Comparison of ENCODE assay signal across 21 cellular contexts in the genomic region with DNA sequence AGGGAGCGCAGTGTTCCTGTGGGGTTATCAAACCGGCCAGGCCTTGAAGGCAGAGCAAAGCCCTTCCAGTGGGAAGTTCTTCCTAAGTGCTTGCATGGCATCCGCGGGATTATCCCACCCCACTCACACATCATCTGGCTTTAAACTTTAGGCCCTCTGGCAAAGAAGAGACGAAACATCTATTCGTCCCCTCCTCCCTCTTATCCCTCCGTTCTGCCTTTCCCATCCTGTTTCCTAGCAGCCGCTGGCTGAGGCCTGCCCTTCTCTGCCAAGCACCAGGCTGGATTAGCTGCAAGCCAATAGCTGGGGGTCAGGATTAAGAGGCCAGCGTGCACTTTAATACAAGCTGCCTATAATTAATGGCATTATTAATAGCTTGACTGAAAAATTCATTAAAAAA.
"Had no signal": no experiment of that assay in that cellular context is flagged by ENCODE, and none has a peak within 500 bp of the region (broad histone marks: within the 10 kb centered on the region; RNA-seq: fewer than 3 reads in every experiment).

No MANE protein-coding gene starts in this region.

- H3K36me3 ChIP-seq: cardiac muscle cell, right atrium auricular region, thoracic aorta had no signal

- H3K36me3 Mint-ChIP-seq: activated CD4-positive, alpha-beta memory T cell treated with anti-CD3 and anti-CD28 coated beads for 36 hours; activated naive CD4-positive, alpha-beta T cell treated with anti-CD3 and anti-CD28 coated beads, Interleukin-2, amount 50 U/mL, for 24 hours; memory B cell; type B pancreatic cell had no signal

- H3K27me3 ChIP-seq: body of pancreas, cardiac muscle cell, hepatocyte, right atrium auricular region had no signal

- H3K27ac ChIP-seq: body of pancreas, cardiac muscle cell, epithelial cell of prostate, hepatocyte, right atrium auricular region, thoracic aorta had no signal

- H3K4me3 Mint-ChIP-seq: activated CD4-positive, alpha-beta memory T cell treated with anti-CD3 and anti-CD28 coated beads for 36 hours; activated naive CD4-positive, alpha-beta T cell treated with anti-CD3 and anti-CD28 coated beads, Interleukin-2, amount 50 U/mL, for 24 hours; memory B cell; T-helper 1 cell treated with Interleukin-12 subunit alpha and Interleukin-12 subunit beta and Interleukin-4 antibody, amounts not matched to agents 30 μg/mL and 1 μg/mL, for 36 hours; type B pancreatic cell had no signal

- H3K4me1 ChIP-seq: body of pancreas, right atrium auricular region had no signal

- H3K4me1 Mint-ChIP-seq: activated naive CD4-positive, alpha-beta T cell treated with anti-CD3 and anti-CD28 coated beads, Interleukin-2, amount 50 U/mL, for 24 hours; memory B cell had no signal

- H3K79me2 ChIP-seq: hepatocyte had no signal

- DNase-seq: activated CD4-positive, alpha-beta memory T cell treated with anti-CD3 and anti-CD28 coated beads for 36 hours; activated CD4-positive, alpha-beta T cell treated with anti-CD3 and anti-CD28 coated beads for 48 hours; activated CD4-positive, CD25-positive, alpha-beta regulatory T cell; activated gamma-delta T cell; activated T-cell treated with anti-CD3 and anti-CD28 coated beads for 4 hours; body of pancreas; cortex of kidney; left ventricle myocardium superior; mucosa of descending colon; stimulated activated CD4-positive, alpha-beta T cell treated with anti-CD3 and anti-CD28 coated beads, Interleukin-4, amount 100 ng/mL, for 24 hours; stimulated activated naive CD4-positive, alpha-beta T cell treated with Interleukin-2 at 50 U/mL for 16 hours; T1000 had no signal

- H2AFZ ChIP-seq: hepatocyte had no signal

- H3K4me3 ChIP-seq: body of pancreas, cardiac muscle cell, hepatocyte, mucosa of descending colon, right atrium auricular region, thoracic aorta had no signal

- ATAC-seq: body of pancreas, left ventricle myocardium superior, mucosa of descending colon had no signal

- H3K27me3 Mint-ChIP-seq: activated CD4-positive, alpha-beta memory T cell treated with anti-CD3 and anti-CD28 coated beads for 36 hours; activated naive CD4-positive, alpha-beta T cell treated with anti-CD3 and anti-CD28 coated beads, Interleukin-2, amount 50 U/mL, for 24 hours; memory B cell had no signal

- H3K27ac Mint-ChIP-seq: activated CD4-positive, alpha-beta memory T cell treated with anti-CD3 and anti-CD28 coated beads for 36 hours; activated naive CD4-positive, alpha-beta T cell treated with anti-CD3 and anti-CD28 coated beads, Interleukin-2, amount 50 U/mL, for 24 hours; memory B cell; T-helper 1 cell treated with Interleukin-12 subunit alpha and Interleukin-12 subunit beta and Interleukin-4 antibody, amounts not matched to agents 30 μg/mL and 1 μg/mL, for 36 hours; type B pancreatic cell had no signal

- H3K4me2 ChIP-seq: hepatocyte had no signal

- H3K9me3 Mint-ChIP-seq: T-helper 1 cell treated with Interleukin-12 subunit alpha and Interleukin-12 subunit beta and Interleukin-4 antibody, amounts not matched to agents 30 μg/mL and 1 μg/mL, for 36 hours had no signal

- H3K9me3 ChIP-seq: body of pancreas, mucosa of descending colon, right atrium auricular region, thoracic aorta had no signal
